ENCODE assay signal across 23 cellular contexts in the genomic region with DNA sequence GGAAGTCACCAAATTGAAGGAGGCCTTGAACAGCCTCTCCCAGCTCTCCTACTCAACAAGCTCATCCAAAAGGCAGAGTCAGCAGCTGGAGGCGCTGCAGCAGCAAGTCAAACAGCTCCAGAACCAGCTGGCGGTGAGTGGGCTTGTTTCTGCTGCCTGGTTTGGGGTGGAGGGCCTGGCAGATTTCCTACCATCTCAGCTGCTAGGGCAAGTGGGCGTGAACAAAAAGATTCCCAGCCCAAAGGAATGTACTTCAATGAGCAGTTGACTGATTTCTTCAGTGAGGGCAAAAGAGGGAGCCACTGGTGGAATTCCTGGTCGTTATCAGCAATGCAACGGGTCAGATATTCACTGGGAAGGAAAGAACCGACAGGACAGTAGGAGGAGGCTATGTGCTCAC. TPM values are rescaled to one million over a fixed set of nuclear protein-coding genes. Genes with fewer than 3 reads are reported as not detected.
DNase-seq lines count a peak whose midpoint lies in the region; FAIRE-seq and TF ChIP-seq lines count a peak whose summit lies in the region.
"Had no signal": no experiment of that assay in that cellular context is flagged by ENCODE, and none has a peak within 500 bp of the region (broad histone marks: within the 10 kb centered on the region; RNA-seq: fewer than 3 reads in every experiment).

No MANE protein-coding gene starts in this region.

- no CpG with 5 or more reads among the region's 6 CpGs for WGBS in trophoblast cell (ENCODE audit: extremely low coverage, insufficient coverage, insufficient read length)

- H3K4me1 ChIP-seq in trophoblast cell (ENCODE audit: control insufficient read depth in 1 of 2, insufficient read depth in 2 of 2, low read length in 2 of 2) (peaks cover 3 to 5% of the 10 kb centered on the region in 2 experiments), Karpas-422 (ENCODE audit: low read length) (no peaks in the 10 kb centered on the region)

- no peaks in the 10 kb centered on the region for H3K27me3 ChIP-seq in GM06990 (replicated peaks; ENCODE audit: control insufficient read depth, insufficient read depth, low read length)
- H3K27me3 ChIP-seq in trophoblast cell (ENCODE audit: insufficient read depth, low read length): no peaks in the 10 kb centered on the region
- no peaks in the 10 kb centered on the region for H3K27me3 ChIP-seq in Karpas-422 (ENCODE audit: low read length)

- H3K18ac ChIP-seq in trophoblast cell (ENCODE audit: low read length): no peak overlapping the region

- peak overlapping the region; percentile 57 for H2BK5ac ChIP-seq in trophoblast cell (ENCODE audit: low read depth, low read length, poor library complexity)

- H2AFZ ChIP-seq in trophoblast cell (ENCODE audit: insufficient read depth, low read length, poor library complexity) (no peak overlapping the region), Karpas-422 (ENCODE audit: low read length) (no peak overlapping the region)
- H2AFZ ChIP-seq: PC-9 had no signal

- H3K14ac ChIP-seq in trophoblast cell (ENCODE audit: low read length): no peak overlapping the region

- H4K12ac ChIP-seq in trophoblast cell (ENCODE audit: low read depth, low read length): no peak overlapping the region

- no peak overlapping the region for H2BK120ac ChIP-seq in trophoblast cell (ENCODE audit: insufficient read depth, low read length, poor library complexity)

- no peaks in the 10 kb centered on the region for H3K9me2 ChIP-seq in Karpas-422 (replicated peaks; ENCODE audit: insufficient read depth, low read length)

- DNase-seq in GM06990 (ENCODE audit: extremely low read depth, insufficient read length) (no peak), astrocyte of the hippocampus (ENCODE audit: low read depth, low spot score) (peak; percentile 76), kidney glomerular epithelial cell (lab: John Stamatoyannopoulos, UW) (peak; percentile 22), trophoblast cell (no peak), GM19239 (ENCODE audit: insufficient read length, low spot score) (no peak), Karpas-422 (no peak), epidermal melanocyte (ENCODE audit: insufficient read length, low spot score) (no peak)
- DNase-seq in stimulated activated CD4-positive, alpha-beta T cell treated with anti-CD3 and anti-CD28 coated beads, Interleukin-12 subunit alpha, Interleukin-12 subunit beta, amount 100 ng/mL, for 4 hours: no peak
- DNase-seq: DND-41, GDM1, HFFc6, NCI-H1048, NCI-H146, NCI-H2081, NCI-H510A, PC-9 had no signal

- H3K4ac ChIP-seq in trophoblast cell (ENCODE audit: low read depth, low read length): no peak overlapping the region

- peak overlapping the region; percentile 65 for H4K91ac ChIP-seq in trophoblast cell (ENCODE audit: low read depth, low read length)

- H2AK5ac ChIP-seq in trophoblast cell (ENCODE audit: low read length): no peak overlapping the region

- H3K4me2 ChIP-seq in trophoblast cell (ENCODE audit: low read length) (no peak overlapping the region), Karpas-422 (ENCODE audit: low read depth, low read length, poor library complexity, severe bottlenecking) (no peak overlapping the region)
- H3K4me2 ChIP-seq: KMS-11, PC-9 had no signal

- H3K36me3 ChIP-seq in GM06990 (ENCODE audit: control insufficient read depth, insufficient read depth, low read length): no peaks in the 10 kb centered on the region
- peaks cover 21 to 47% of the 10 kb centered on the region in 2 experiments for H3K36me3 ChIP-seq in trophoblast cell (ENCODE audit: control insufficient read depth in 1 of 2, insufficient read depth in 2 of 2, low read length in 2 of 2)
- H3K36me3 ChIP-seq in Karpas-422 (ENCODE audit: insufficient read depth, low read length): no peaks in the 10 kb centered on the region

- H3K9ac ChIP-seq in trophoblast cell (ENCODE audit: low read length) (no peak overlapping the region), Karpas-422 (ENCODE audit: low read length) (no peak overlapping the region)
- H3K9ac ChIP-seq: KMS-11 had no signal

- TF ChIP-seq CTCF in GM06990 (IDR thresholded peaks at IDR 0.05; ENCODE audit: insufficient read depth, low read length, poor library complexity, severe bottlenecking): peak; percentile 3

- H2BK12ac ChIP-seq in trophoblast cell (ENCODE audit: low read length): peak overlapping the region; percentile 65

- H3K79me1 ChIP-seq in trophoblast cell (ENCODE audit: low read length): peaks cover 3% of the 10 kb centered on the region

- no peak for FAIRE-seq in GM19239 (lab: Jason Lieb, UNC)
- FAIRE-seq: A204.1, GM12891, GM18507, H1, HepG2 had no signal

- H3K79me2 ChIP-seq in trophoblast cell (ENCODE audit: control insufficient read depth, insufficient read depth, low read length, poor library complexity) (no peaks in the 10 kb centered on the region), Karpas-422 (ENCODE audit: low read length) (no peaks in the 10 kb centered on the region)

- H3K27ac ChIP-seq in trophoblast cell (ENCODE audit: low read depth, low read length) (peak overlapping the region; percentile 5), Karpas-422 (ENCODE audit: low read length) (no peak overlapping the region)
- H3K27ac ChIP-seq: C4-2B, KMS-11, PC-9 had no signal

- no peaks in the 10 kb centered on the region for H4K20me1 ChIP-seq in Karpas-422 (ENCODE audit: insufficient read depth, low read depth, low read length)

- H3K9me3 ChIP-seq in trophoblast cell (ENCODE audit: insufficient read depth, low read depth, low read length) (no peaks in the 10 kb centered on the region), Karpas-422 (ENCODE audit: low read length) (no peaks in the 10 kb centered on the region)

- H4K8ac ChIP-seq in trophoblast cell (ENCODE audit: low read depth, low read length): peak overlapping the region; percentile 48

- H3K23ac ChIP-seq in trophoblast cell (ENCODE audit: low read length): no peak overlapping the region

- no peak overlapping the region for H3K4me3 ChIP-seq in GM06990 (replicated peaks; ENCODE audit: low read depth, low read length)
- no peak overlapping the region for H3K4me3 ChIP-seq in trophoblast cell (ENCODE audit: low read depth, low read length)
- no peak overlapping the region for H3K4me3 ChIP-seq in Karpas-422 (ENCODE audit: low read length)
- H3K4me3 ChIP-seq: PC-9 had no signal

RNA-seq across cellular contexts. Expression of a gene that starts 12.6 kb away (rescaled TPM):
- polyA plus RNA-seq in trophoblast cell (2013): 0.39 and 0.51 TPM in 2 replicates
- not detected in 2 replicates for total RNA-seq in Karpas-422 (2014; rRNA removed; shearing (Covaris generic); ENCODE audit: low replicate concordance)
- total RNA-seq: HFFc6 had no signal

Comparison
In these comparisons a context has a peak if more than half of its experiments do, and no peak if none do; other contexts are left out.
1. DNase-seq: peak in astrocyte of the hippocampus (single experiment) and kidney glomerular epithelial cell (single experiment); none in GM06990 (single experiment), trophoblast cell (0 of 2), GM19239 (single experiment), Karpas-422 (single experiment), stimulated activated CD4-positive, alpha-beta T cell treated with anti-CD3 and anti-CD28 coated beads, Interleukin-12 subunit alpha, Interleukin-12 subunit beta, amount 100 ng/mL, for 4 hours (single experiment) and epidermal melanocyte (single experiment).